In the genomic region with DNA sequence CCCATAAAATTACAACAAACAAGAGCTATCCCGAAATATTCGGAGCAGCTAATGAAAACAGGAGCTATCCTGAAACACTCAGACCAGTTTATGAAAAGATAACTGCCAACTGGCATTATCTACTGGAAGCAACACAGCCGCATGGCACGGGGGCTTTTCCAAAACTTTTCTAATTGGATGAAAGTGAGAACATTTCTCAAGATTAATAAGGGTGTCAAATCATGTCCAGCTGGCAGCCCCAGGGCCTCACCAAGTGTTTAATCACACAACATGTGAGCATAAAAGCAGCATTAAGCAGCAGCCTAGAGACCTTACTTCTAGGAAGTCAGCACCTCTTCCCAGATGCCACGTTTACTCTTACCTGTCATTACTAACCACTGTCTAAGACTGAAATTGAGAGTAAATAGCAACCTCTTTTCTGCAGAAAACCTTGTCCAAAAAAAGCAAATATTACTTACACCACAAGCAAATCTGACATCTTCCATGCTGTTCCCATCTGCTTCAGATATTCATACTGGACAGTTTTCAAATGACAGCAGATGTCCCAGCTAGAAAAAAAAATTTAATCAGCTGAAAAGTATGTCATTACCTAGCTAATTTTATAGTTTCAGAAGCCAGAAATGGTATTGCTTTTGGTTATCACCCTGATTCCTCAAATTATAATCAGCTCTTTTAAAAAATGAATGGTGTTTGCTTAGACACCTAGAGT, we compare ENCODE assay signal across 15 cellular contexts.
"Had no signal": no experiment of that assay in that cellular context is flagged by ENCODE, and none has a peak within 500 bp of the region (broad histone marks: within the 10 kb centered on the region; RNA-seq: fewer than 3 reads in every experiment).

No MANE protein-coding gene starts in this region.

- H3K4me3 ChIP-seq: skin epidermis had no signal

- DNase-seq: activated CD4-positive, alpha-beta T cell treated with anti-CD3 and anti-CD28 coated beads, Interleukin-2, amount 50 U/mL, for 1 hour; activated CD8-positive, alpha-beta memory T cell treated with anti-CD3 and anti-CD28 coated beads for 24 hours; activated naive CD4-positive, alpha-beta T cell treated with anti-CD3 and anti-CD28 coated beads for 36 hours; activated naive CD8-positive, alpha-beta T cell treated with anti-CD3 and anti-CD28 coated beads, Interleukin-2, amount 50 U/mL, for 24 hours; aorta; naive thymus-derived CD8-positive, alpha-beta T cell; stimulated activated CD4-positive, alpha-beta T cell treated with anti-CD3 and anti-CD28 coated beads, Interleukin-15, amount 100 ng/mL, for 24 hours; stimulated activated CD4-positive, alpha-beta T cell treated with anti-CD3 and anti-CD28 coated beads, Interleukin-4, amount 100 ng/mL, for 1 hour; stimulated activated naive CD4-positive, alpha-beta T cell had no signal

- H3K36me3 ChIP-seq: neutrophil had no signal

- FAIRE-seq: bronchial epithelial cell, endometrium, keratinocyte had no signal

- H3K27me3 ChIP-seq: neutrophil had no signal

- H3K9me3 ChIP-seq: neutrophil had no signal

- ATAC-seq: activated naive CD8-positive, alpha-beta T cell treated with anti-CD3 and anti-CD28 coated beads, Interleukin-2, amount 50 U/mL, for 24 hours; left lobe of liver; naive thymus-derived CD8-positive, alpha-beta T cell had no signal

- H3K27ac ChIP-seq: neutrophil, skin epidermis had no signal
